8 cellular contexts compared by ENCODE assay signal in genomic region chr7:92717982-92718716, GRCh38.
A peak's percentile ranks its signal among the peaks of the same experiment; 100 is the strongest.
DNase-seq lines count a peak whose midpoint lies in the region; ATAC-seq and FAIRE-seq lines count a peak whose summit lies in the region.

No MANE protein-coding gene starts in this region.

- H3K27ac Mint-ChIP-seq in immature natural killer cell, result peak overlapping the region; percentile 88 to 99 (median 92)

- H3K4me3 Mint-ChIP-seq in immature natural killer cell, result peak overlapping the region; percentile 90 to 97 (median 94)

- FAIRE-seq in HTR-8/SVneo (lab: Jason Lieb, UNC), result no peak

- no peaks in the 10 kb centered on the region for H3K9me3 Mint-ChIP-seq in immature natural killer cell

- ATAC-seq in GM18511 (IDR thresholded peaks at IDR 0.05; ENCODE audit: unreplicated experiment), result peak; percentile 59
- peak; percentile 65 for ATAC-seq in HG03135 (IDR thresholded peaks at IDR 0.05; ENCODE audit: unreplicated experiment)
- no peak for ATAC-seq in HG03571 (IDR thresholded peaks at IDR 0.05; ENCODE audit: unreplicated experiment)

- DNase-seq in SHP77 (lab: John Stamatoyannopoulos, UW), result peak; percentile 39 to 49
- DNase-seq in amniotic epithelial cell (ENCODE audit: low read depth), result peak; percentile 59
- DNase-seq in immature natural killer cell, result peak; percentile 70 to 73 (median 72)
- DNase-seq in stimulated activated CD4-positive, alpha-beta T cell treated with anti-CD3 and anti-CD28 coated beads, Interleukin-15, amount 100 ng/mL, for 1 hour (ENCODE audit: low read depth in 1 of 2, low spot score in 1 of 2), result peak; percentile 9 to 12
- no peak for DNase-seq in HTR-8/SVneo (ENCODE audit: insufficient read length, low spot score)

- H3K36me3 Mint-ChIP-seq in immature natural killer cell, result no peaks in the 10 kb centered on the region

- peaks cover 28 to 29% of the 10 kb centered on the region in 2 donors for H3K4me1 Mint-ChIP-seq in immature natural killer cell

- H3K27me3 Mint-ChIP-seq in immature natural killer cell (ENCODE audit: low read depth in 3 of 3), result peaks cover 0 to 4% (median 0%) of the 10 kb centered on the region in 3 donors
